ENCODE assay signal across 1 cellular context in genomic region chr17:19013806-19014627, GRCh38.
TF ChIP-seq lines count a peak whose summit lies in the region.

No MANE protein-coding gene starts in this region.

TF ChIP-seq in SK-N-SH, 30 proteins besides CTCF, POLR2A, EP300 and RAD21 (continued from another document):
- TF ChIP-seq, protein P1, sequence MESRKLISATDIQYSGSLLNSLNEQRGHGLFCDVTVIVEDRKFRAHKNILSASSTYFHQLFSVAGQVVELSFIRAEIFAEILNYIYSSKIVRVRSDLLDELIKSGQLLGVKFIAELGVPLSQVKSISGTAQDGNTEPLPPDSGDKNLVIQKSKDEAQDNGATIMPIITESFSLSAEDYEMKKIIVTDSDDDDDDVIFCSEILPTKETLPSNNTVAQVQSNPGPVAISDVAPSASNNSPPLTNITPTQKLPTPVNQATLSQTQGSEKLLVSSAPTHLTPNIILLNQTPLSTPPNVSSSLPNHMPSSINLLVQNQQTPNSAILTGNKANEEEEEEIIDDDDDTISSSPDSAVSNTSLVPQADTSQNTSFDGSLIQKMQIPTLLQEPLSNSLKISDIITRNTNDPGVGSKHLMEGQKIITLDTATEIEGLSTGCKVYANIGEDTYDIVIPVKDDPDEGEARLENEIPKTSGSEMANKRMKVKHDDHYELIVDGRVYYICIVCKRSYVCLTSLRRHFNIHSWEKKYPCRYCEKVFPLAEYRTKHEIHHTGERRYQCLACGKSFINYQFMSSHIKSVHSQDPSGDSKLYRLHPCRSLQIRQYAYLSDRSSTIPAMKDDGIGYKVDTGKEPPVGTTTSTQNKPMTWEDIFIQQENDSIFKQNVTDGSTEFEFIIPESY (IDR thresholded peaks at IDR 0.05; ENCODE audit: borderline replicate concordance, low read depth), result no peak
- TF ChIP-seq POLR2AphosphoS5 (IDR thresholded peaks at IDR 0.05; ENCODE audit: low read depth, low read length) (no peak), FOSL2 (IDR thresholded peaks at IDR 0.05; ENCODE audit: borderline replicate concordance, low read depth) (no peak), CHD2 (IDR thresholded peaks at IDR 0.05; ENCODE audit: low read length, partially characterized antibody) (no peak), SIN3A (IDR thresholded peaks at IDR 0.05; ENCODE audit: borderline replicate concordance, low read depth, low read length) (no peak), SMC3 (IDR thresholded peaks at IDR 0.05; ENCODE audit: low read depth, low read length) (no peak), RFX5 (IDR thresholded peaks at IDR 0.05; ENCODE audit: low read length) (no peak), TEAD4 (IDR thresholded peaks at IDR 0.05; ENCODE audit: borderline replicate concordance, insufficient read depth) (no peak), NFIC (IDR thresholded peaks at IDR 0.05; ENCODE audit: borderline replicate concordance) (no peak), RXRA (IDR thresholded peaks at IDR 0.05; ENCODE audit: borderline replicate concordance, low read depth) (no peak)
